1 cellular context compared by ENCODE assay signal in genomic region chr2:44325897-44326296, GRCh38.
TF ChIP-seq lines count a peak whose summit lies in the region.

No MANE protein-coding gene starts in this region.

TF ChIP-seq in GM23338, 12 proteins besides CTCF, POLR2A, EP300 and RAD21:
- no peak for TF ChIP-seq ZNF462 (CRISPR knock-in tag; IDR thresholded peaks at IDR 0.05)
- TF ChIP-seq ZNF331 (CRISPR knock-in tag; IDR thresholded peaks at IDR 0.05; ENCODE audit: low read depth) = no peak
- no peak for TF ChIP-seq NANOG (IDR thresholded peaks at IDR 0.05; ENCODE audit: borderline replicate concordance)
- no peak for TF ChIP-seq REST (IDR thresholded peaks at IDR 0.05; ENCODE audit: unreplicated experiment)
- TF ChIP-seq ETS1 (IDR thresholded peaks at IDR 0.05) = no peak
- TF ChIP-seq EZH2phosphoT487 (IDR thresholded peaks at IDR 0.05; ENCODE audit: unreplicated experiment) = no peak
- no peak for TF ChIP-seq CREB1 (CRISPR knock-in tag; IDR thresholded peaks at IDR 0.05; ENCODE audit: low read depth)
- no peak for TF ChIP-seq EZH2 (IDR thresholded peaks at IDR 0.05; ENCODE audit: low read depth, unreplicated experiment)
